8 cellular contexts compared by ENCODE assay signal in genomic region chr17:16569358-16569712, GRCh38. TPM values are rescaled to one million over a fixed set of nuclear protein-coding genes. Genes with fewer than 3 reads are reported as not detected.
DNase-seq lines count a peak whose midpoint lies in the region; ATAC-seq, FAIRE-seq and TF ChIP-seq lines count a peak whose summit lies in the region.

No MANE protein-coding gene starts in this region.

- TF ChIP-seq CTCF in chondrocyte (IDR thresholded peaks at IDR 0.05) (no peak), spleen (IDR thresholded peaks at IDR 0.05 in 8 of 11, conservative IDR thresholded peaks at IDR 0.05 in 3 of 11) (no peak)

- H3K4me3 Mint-ChIP-seq in activated CD4-positive, alpha-beta T cell treated with anti-CD3 and anti-CD28 coated beads for 36 hours = peak overlapping the region; percentile 79
- peak overlapping the region; percentile 81 for H3K4me3 Mint-ChIP-seq in chondrocyte (ENCODE audit: unreplicated experiment)

- H3K9me3 ChIP-seq in spleen = peaks cover 0 to 4% (median 0%) of the 10 kb centered on the region in 8 donors

- WGBS in spleen, 5 donors = 14 to 18% (median 15%) methylated on average over 14 of the region's 14 CpGs

- no peak overlapping the region for H3K27ac Mint-ChIP-seq in activated CD4-positive, alpha-beta T cell treated with anti-CD3 and anti-CD28 coated beads for 36 hours
- peak overlapping the region; percentile 85 for H3K27ac Mint-ChIP-seq in chondrocyte (ENCODE audit: unreplicated experiment)

- intact Hi-C loops in activated CD4-positive, alpha-beta T cell treated with anti-CD3 and anti-CD28 coated beads for 36 hours (cut with DNase I, micrococcal nuclease) = loop anchor here (1.0 to 2.0 kb wide), 6 partner anchors 15 to 189 kb away; partner anchors contain the start of gene ZNF624 (in 1 of the 2)
- intact Hi-C loops in spleen (cut with DNase I; ENCODE audit: low total_unique reads) = no loop called here

- peaks cover 13% of the 10 kb centered on the region for H3K36me3 Mint-ChIP-seq in activated CD4-positive, alpha-beta T cell treated with anti-CD3 and anti-CD28 coated beads for 36 hours (ENCODE audit: low read depth)
- H3K36me3 Mint-ChIP-seq in chondrocyte (ENCODE audit: low read depth) = peaks cover 8% of the 10 kb centered on the region

- peaks cover 14% of the 10 kb centered on the region for H3K4me1 Mint-ChIP-seq in activated CD4-positive, alpha-beta T cell treated with anti-CD3 and anti-CD28 coated beads for 36 hours
- H3K4me1 Mint-ChIP-seq in chondrocyte (ENCODE audit: low read depth) = peaks cover 14% of the 10 kb centered on the region

- H3K9me3 Mint-ChIP-seq in activated CD4-positive, alpha-beta T cell treated with anti-CD3 and anti-CD28 coated beads for 36 hours (ENCODE audit: low read depth) = no peaks in the 10 kb centered on the region
- peaks cover 6% of the 10 kb centered on the region for H3K9me3 Mint-ChIP-seq in chondrocyte (ENCODE audit: low read depth)

- no peak for ATAC-seq in activated CD4-positive, alpha-beta T cell treated with anti-CD3 and anti-CD28 coated beads for 36 hours
- ATAC-seq in HG03378 (IDR thresholded peaks at IDR 0.05; ENCODE audit: unreplicated experiment) = peak; percentile 29

- H3K27me3 Mint-ChIP-seq in activated CD4-positive, alpha-beta T cell treated with anti-CD3 and anti-CD28 coated beads for 36 hours = peaks cover 3% of the 10 kb centered on the region
- H3K27me3 Mint-ChIP-seq in chondrocyte (ENCODE audit: low read depth) = peaks cover 5% of the 10 kb centered on the region

- peaks cover 0 to 25% (median 6%) of the 10 kb centered on the region in 6 donors for H3K36me3 ChIP-seq in spleen

- H3K4me1 ChIP-seq in spleen = peaks cover 7 to 23% (median 17%) of the 10 kb centered on the region in 6 donors

- DNase-seq in activated CD4-positive, alpha-beta T cell treated with anti-CD3 and anti-CD28 coated beads for 36 hours = no peak
- no peak for DNase-seq in activated CD4-positive, alpha-beta T cell treated with anti-CD3 and anti-CD28 coated beads for 1 hour
- DNase-seq in chondrocyte (ENCODE audit: low spot score) (no peak), spleen (no peak), frontal cortex (ENCODE audit: low spot score in 2 of 2) (no peak), SKM-1 treated with dmso at 0.1 percent for 144 hours (lab: John Stamatoyannopoulos, UW; ENCODE audit: unreplicated experiment) (no peak), NCI-H1694 (lab: John Stamatoyannopoulos, UW) (no peak)

- no peak for TF ChIP-seq POLR2A in spleen (IDR thresholded peaks at IDR 0.05)

- POLR2A ChIA-PET in activated CD4-positive, alpha-beta T cell treated with anti-CD3 and anti-CD28 coated beads for 36 hours (lab: Charles Lee) = interaction anchor here (0.7 kb wide), 1 partner anchor 33 kb away, joined by 3 read pairs; no protein-coding TSS in a partner anchor

- CTCF ChIA-PET in activated CD4-positive, alpha-beta T cell treated with anti-CD3 and anti-CD28 coated beads for 36 hours (lab: Charles Lee) = interaction anchor here (0.7 to 6.3 kb wide), 5 partner anchors 16 to 120 kb away, joined by 3 to 47 read pairs (median 10); no protein-coding TSS in a partner anchor

- peak overlapping the region in 7 of 8 donors; percentile 73 to 96 (median 85) for H3K4me3 ChIP-seq in spleen

- no peaks in the 10 kb centered on the region for H3K27me3 ChIP-seq in spleen (replicated peaks in 1 of 7)

- H3K27ac ChIP-seq in spleen = peak overlapping the region in 5 of 8 donors; percentile 74 to 87 (median 80)

- FAIRE-seq in frontal cortex (lab: Jason Lieb, UNC) = no peak

RNA-seq across cellular contexts. Expression of gene ZNF287, which starts 0.3 kb away (rescaled TPM):
- total RNA-seq in activated CD4-positive, alpha-beta T cell treated with anti-CD3 and anti-CD28 coated beads for 36 hours = 1 to 10 TPM; 9.4 TPM
- total RNA-seq in chondrocyte = 13.0 to 16.2 TPM (median 14.6 TPM) in 3 replicates
- 10 to 100 TPM in 2 of 7 donors, 1 to 10 TPM in 5; 7.2 to 12.2 (median 9.1) TPM for total RNA-seq in spleen
- 10 to 100 TPM in 1 of 3 donors, 1 to 10 TPM in 2; 5.1 to 10.7 (median 5.9) TPM for polyA plus RNA-seq in spleen
- 27.3 TPM for total RNA-seq in frontal cortex
